ENCODE assay signal across 22 cellular contexts in genomic region chr17:27664606-27664965, GRCh38.
"Had no signal": no experiment of that assay in that cellular context is flagged by ENCODE, and none has a peak within 500 bp of the region (broad histone marks: within the 10 kb centered on the region; RNA-seq: fewer than 3 reads in every experiment).

No MANE protein-coding gene starts in this region.

- H3K4me3 ChIP-seq: coronary artery, dorsolateral prefrontal cortex, esophagus squamous epithelium, gastrocnemius medialis, heart right ventricle, left lung, lower lobe of right lung had no signal

- H3K27me3 ChIP-seq: dorsolateral prefrontal cortex, gastrocnemius medialis, heart right ventricle, left lung had no signal

- H3K27ac ChIP-seq: coronary artery, dorsolateral prefrontal cortex, epithelial cell of prostate, esophagus squamous epithelium, gastrocnemius medialis, heart right ventricle, left lung, lower lobe of right lung had no signal

- ATAC-seq: esophagus mucosa; gastrocnemius medialis; heart right ventricle; left cardiac atrium; left lung; left ventricle myocardium superior; lower lobe of right lung; naive thymus-derived CD4-positive, alpha-beta T cell had no signal

- H3K9me3 ChIP-seq: esophagus squamous epithelium, gastrocnemius medialis, heart right ventricle, left lung, lower lobe of right lung had no signal

- H3K4me1 ChIP-seq: esophagus squamous epithelium, gastrocnemius medialis, heart right ventricle, left lung, lower lobe of right lung had no signal

- H3K36me3 ChIP-seq: esophagus squamous epithelium, gastrocnemius medialis, heart right ventricle, left lung, lower lobe of right lung had no signal

- DNase-seq: dermis blood vessel endothelial cell; effector CD4-positive, alpha-beta T cell; effector memory CD4-positive, alpha-beta T cell; erythroblast; esophagus squamous epithelium; foreskin fibroblast; foreskin melanocyte; gastrocnemius medialis; glutamatergic neuron; heart right ventricle; hippocampal formation; left cardiac atrium; left lung; left ventricle myocardium superior; lower lobe of right lung; mesenchymal stem cell; midbrain; naive thymus-derived CD4-positive, alpha-beta T cell had no signal
